11 cellular contexts compared by ENCODE assay signal in genomic region chr1:100927276-100927675, GRCh38. TPM values are rescaled to one million over a fixed set of nuclear protein-coding genes. Genes with fewer than 3 reads are reported as not detected.
DNase-seq lines count a peak whose midpoint lies in the region; ATAC-seq lines count a peak whose summit lies in the region.
"Had no signal": no experiment of that assay in that cellular context is flagged by ENCODE, and none has a peak within 500 bp of the region (broad histone marks: within the 10 kb centered on the region; RNA-seq: fewer than 3 reads in every experiment).

No MANE protein-coding gene starts in this region.

- peaks cover 3% of the 10 kb centered on the region for H3K36me3 ChIP-seq in CD4-positive, CD25-positive, alpha-beta regulatory T cell (ENCODE audit: control insufficient read depth, insufficient read depth, low read length)

- peak overlapping the region; percentile 68 for H3K27ac ChIP-seq in CD4-positive, CD25-positive, alpha-beta regulatory T cell (ENCODE audit: insufficient read depth, low read length, poor library complexity, severe bottlenecking)
- H3K27ac ChIP-seq: C4-2B, lower lobe of right lung had no signal

- peaks cover 88% of the 10 kb centered on the region for H3K4me1 ChIP-seq in CD4-positive, CD25-positive, alpha-beta regulatory T cell (ENCODE audit: control insufficient read depth, insufficient read depth, low read length, poor library complexity, severe bottlenecking)

- H3K27ac Mint-ChIP-seq in CD4-positive, CD25-positive, alpha-beta regulatory T cell: no peak overlapping the region

- H3K36me3 Mint-ChIP-seq in CD4-positive, CD25-positive, alpha-beta regulatory T cell: peaks cover 21% of the 10 kb centered on the region

- DNase-seq in CD4-positive, CD25-positive, alpha-beta regulatory T cell: peak; percentile 17 to 90 (median 76)
- DNase-seq in T-helper 22 cell (ENCODE audit: low read depth) (peak; percentile 33), NCI-H1092 treated with DMSO at 0.1 percent for 48 hours (lab: John Stamatoyannopoulos, UW) (no peak), AG20443 (ENCODE audit: low spot score) (no peak), NCI-H526 treated with DMSO at 0.1 percent for 48 hours (lab: John Stamatoyannopoulos, UW) (no peak)
- DNase-seq in central memory CD4-positive, alpha-beta T cell: peak; percentile 77
- DNase-seq: lower lobe of right lung, NCI-H2029 treated with DMSO at 0.1 percent for 48 hours had no signal

- no peak overlapping the region for H3K4me3 Mint-ChIP-seq in CD4-positive, CD25-positive, alpha-beta regulatory T cell

- ATAC-seq in CD4-positive, CD25-positive, alpha-beta regulatory T cell (ENCODE audit: low read depth in 2 of 2): peak; percentile 90 to 93
- peak; percentile 40 for ATAC-seq in GM19023 (IDR thresholded peaks at IDR 0.05; ENCODE audit: unreplicated experiment)
- ATAC-seq in HG03469 (IDR thresholded peaks at IDR 0.05; ENCODE audit: unreplicated experiment): no peak

- H3K27me3 ChIP-seq in CD4-positive, CD25-positive, alpha-beta regulatory T cell (ENCODE audit: control insufficient read depth, insufficient read depth, low read length): no peaks in the 10 kb centered on the region

- H3K9me3 ChIP-seq in CD4-positive, CD25-positive, alpha-beta regulatory T cell (ENCODE audit: control insufficient read depth in 2 of 2, low read length in 2 of 2): no peaks in the 10 kb centered on the region
- H3K9me3 ChIP-seq: lower lobe of right lung had no signal

- H3K9me3 Mint-ChIP-seq in CD4-positive, CD25-positive, alpha-beta regulatory T cell: peaks cover 0 to 1% (median 0%) of the 10 kb centered on the region in 7 donors

- H3K27me3 Mint-ChIP-seq in CD4-positive, CD25-positive, alpha-beta regulatory T cell: no peaks in the 10 kb centered on the region

- H3K4me1 Mint-ChIP-seq in CD4-positive, CD25-positive, alpha-beta regulatory T cell: peaks cover 34 to 51% (median 39%) of the 10 kb centered on the region in 4 donors

- peak overlapping the region; percentile 78 for H3K4me3 ChIP-seq in CD4-positive, CD25-positive, alpha-beta regulatory T cell (ENCODE audit: low read depth, low read length)
- H3K4me3 ChIP-seq: lower lobe of right lung had no signal

RNA-seq across cellular contexts. Expression of gene SLC30A7, which starts 31.4 kb away (rescaled TPM):
- 29.1 TPM for total RNA-seq in CD4-positive, CD25-positive, alpha-beta regulatory T cell
- 10 to 100 TPM; 12.8 to 16.8 (median 13.9) TPM for polyA plus RNA-seq in CD4-positive, CD25-positive, alpha-beta regulatory T cell

RNA-seq across cellular contexts. Expression of gene EXTL2, which starts 32.6 kb away (rescaled TPM):
- 1.6 TPM for total RNA-seq in CD4-positive, CD25-positive, alpha-beta regulatory T cell
- 1 to 10 TPM in 2 of 4 donors, under 1 TPM in 2; 0.91 to 2.7 (median 1.3) TPM for polyA plus RNA-seq in CD4-positive, CD25-positive, alpha-beta regulatory T cell

Comparison
In these comparisons a context has a peak if more than half of its experiments do, and no peak if none do; other contexts are left out.
1. DNase-seq: peak in CD4-positive, CD25-positive, alpha-beta regulatory T cell (3 of 3), T-helper 22 cell (single experiment) and central memory CD4-positive, alpha-beta T cell (single experiment); none in NCI-H1092 treated with DMSO at 0.1 percent for 48 hours (single experiment), AG20443 (single experiment) and NCI-H526 treated with DMSO at 0.1 percent for 48 hours (single experiment).